ENCODE assay signal across 9 cellular contexts in genomic region chr21:34091607-34092006, GRCh38. TPM values are rescaled to one million over a fixed set of nuclear protein-coding genes. Genes with fewer than 3 reads are reported as not detected.
DNase-seq lines count a peak whose midpoint lies in the region; ATAC-seq and TF ChIP-seq lines count a peak whose summit lies in the region.
"Had no signal": no experiment of that assay in that cellular context is flagged by ENCODE, and none has a peak within 500 bp of the region (broad histone marks: within the 10 kb centered on the region; RNA-seq: fewer than 3 reads in every experiment).

No MANE protein-coding gene starts in this region.

- H3K9me3 ChIP-seq in CD8-positive, alpha-beta T cell (ENCODE audit: low read length): no peaks in the 10 kb centered on the region
- no peaks in the 10 kb centered on the region for H3K9me3 ChIP-seq in GM23248 (ENCODE audit: low read depth)

- CTCF ChIA-PET in CD8-positive, alpha-beta T cell (lab: Charles Lee): interaction anchor here (0.6 to 2.1 kb wide), 7 partner anchors 10 to 272 kb away, joined by 3 to 9 read pairs (median 4); no protein-coding TSS in a partner anchor

- no peak overlapping the region for H2BK120ac ChIP-seq in mesendoderm (ENCODE audit: low read depth, low read length)

- H3K23ac ChIP-seq in mesendoderm (ENCODE audit: low read length): no peak overlapping the region

- H4K20me1 ChIP-seq in GM23248 (ENCODE audit: insufficient read depth): no peaks in the 10 kb centered on the region

- H3K4me3 ChIP-seq in CD8-positive, alpha-beta T cell (ENCODE audit: low read depth, low read length): no peak overlapping the region
- H3K4me3 ChIP-seq in GM23248 (no peak overlapping the region), astrocyte of the cerebellum (ENCODE audit: low read depth, low read length) (no peak overlapping the region), mesendoderm (ENCODE audit: low read length) (no peak overlapping the region)

- H3K9me3 Mint-ChIP-seq in CD8-positive, alpha-beta T cell: no peaks in the 10 kb centered on the region

- H3K9ac ChIP-seq in GM23248: no peak overlapping the region
- H3K9ac ChIP-seq in mesendoderm (ENCODE audit: low read length): no peak overlapping the region

- H3K27me3 ChIP-seq in CD8-positive, alpha-beta T cell (ENCODE audit: insufficient read depth, low read length): no peaks in the 10 kb centered on the region
- H3K27me3 ChIP-seq in GM23248 (replicated peaks; ENCODE audit: insufficient read depth) (no peaks in the 10 kb centered on the region), mesendoderm (ENCODE audit: insufficient read depth, low read length, poor library complexity) (no peaks in the 10 kb centered on the region)

- H3K4me2 ChIP-seq in GM23248 (ENCODE audit: unreplicated experiment) (no peak overlapping the region), mesendoderm (ENCODE audit: low read length) (no peak overlapping the region)

- peaks cover 25% of the 10 kb centered on the region for H3K36me3 Mint-ChIP-seq in CD8-positive, alpha-beta T cell

- H2BK5ac ChIP-seq in mesendoderm (ENCODE audit: low read length): no peak overlapping the region

- ATAC-seq in CD8-positive, alpha-beta T cell: no peak
- no peak for ATAC-seq in GM21390 (IDR thresholded peaks at IDR 0.05; ENCODE audit: unreplicated experiment)
- no peak for ATAC-seq in GM21447 (IDR thresholded peaks at IDR 0.05; ENCODE audit: unreplicated experiment)
- ATAC-seq: left ventricle myocardium superior had no signal

- peaks cover 61% of the 10 kb centered on the region for H3K4me1 ChIP-seq in CD8-positive, alpha-beta T cell (ENCODE audit: insufficient read depth, low read length)
- H3K4me1 ChIP-seq in GM23248 (ENCODE audit: insufficient read depth) (no peaks in the 10 kb centered on the region), mesendoderm (ENCODE audit: control insufficient read depth, low read depth, low read length) (peaks cover 6% of the 10 kb centered on the region)

- peak overlapping the region; percentile 4 for H3K27ac Mint-ChIP-seq in CD8-positive, alpha-beta T cell

- no peak overlapping the region for H4K5ac ChIP-seq in mesendoderm (ENCODE audit: low read length)

- no peak overlapping the region for H3K4me3 Mint-ChIP-seq in CD8-positive, alpha-beta T cell

- no peak overlapping the region for H3K4ac ChIP-seq in mesendoderm (ENCODE audit: low read depth, low read length)

- no peak overlapping the region for H3K56ac ChIP-seq in mesendoderm (ENCODE audit: low read length)

- intact Hi-C loops in CD8-positive, alpha-beta T cell (cut with DNase I, micrococcal nuclease): loop anchor here (2.0 to 5.0 kb wide), 4 partner anchors 17 to 169 kb away; no protein-coding TSS in a partner anchor

- peaks cover 35% of the 10 kb centered on the region for H3K79me1 ChIP-seq in mesendoderm (ENCODE audit: low read length)

- no peak overlapping the region for H2AFZ ChIP-seq in GM23248

- H2BK15ac ChIP-seq in mesendoderm (replicated peaks; ENCODE audit: low read depth): no peak overlapping the region

- peak; percentile 47 for TF ChIP-seq CTCF in CD8-positive, alpha-beta T cell (IDR thresholded peaks at IDR 0.05)
- TF ChIP-seq CTCF in astrocyte of the cerebellum (IDR thresholded peaks at IDR 0.05; ENCODE audit: low read depth, low read length, missing control alignments): peak; percentile 57

- POLR2A ChIA-PET in CD8-positive, alpha-beta T cell (lab: Charles Lee): interaction anchor here (0.9 to 2.1 kb wide), 4 partner anchors 10 to 154 kb away, joined by 4 to 10 read pairs (median 6); partner anchors contain the start of genes MRPS6 and SLC5A3

- H3K27ac ChIP-seq in CD8-positive, alpha-beta T cell (ENCODE audit: low read depth, low read length): no peak overlapping the region
- no peak overlapping the region for H3K27ac ChIP-seq in GM23248
- no peak overlapping the region for H3K27ac ChIP-seq in mesendoderm (ENCODE audit: low read depth, low read length)

- H3K79me2 ChIP-seq in GM23248 (ENCODE audit: insufficient read depth) (peaks cover 97% of the 10 kb centered on the region), mesendoderm (ENCODE audit: control insufficient read depth, insufficient read depth, low read length) (peaks cover 71% of the 10 kb centered on the region)

- in situ Hi-C loops in GM23248 (cut with MboI) (no loop called here), astrocyte of the cerebellum (cut with HindIII; ENCODE audit: low sequenced_read_pairs) (loop anchor here (5.0 kb wide), 1 partner anchor 39 kb away; no protein-coding TSS in a partner anchor)

- no peaks in the 10 kb centered on the region for H3K27me3 Mint-ChIP-seq in CD8-positive, alpha-beta T cell (ENCODE audit: low read depth)

- H3K9me2 ChIP-seq in GM23248 (ENCODE audit: insufficient read depth): no peaks in the 10 kb centered on the region

- no peak overlapping the region for H3K18ac ChIP-seq in mesendoderm (ENCODE audit: low read length)

- WGBS in GM23248 (ENCODE audit: low coverage in 1 of 2, low lambda C conversion rate in 2 of 2, missing lambda C conversion rate in 2 of 2), 2 experiments: 83 to 85% methylated on average over 2 of the region's 2 CpGs
- no CpG with 5 or more reads among the region's 2 CpGs for WGBS in mesendoderm (ENCODE audit: extremely low coverage, insufficient coverage, low lambda C conversion rate)

- DNase-seq in CD8-positive, alpha-beta T cell: no peak
- DNase-seq in GM23248 (peak; percentile 20), astrocyte of the cerebellum (ENCODE audit: low read depth) (no peak), mesendoderm (peak; percentile 26), NCI-H187 treated with DMSO at 0.1 percent for 48 hours (lab: John Stamatoyannopoulos, UW) (no peak)
- DNase-seq: activated gamma-delta T cell treated with Interleukin-2 at 50 U/mL for 16 hours, left ventricle myocardium superior had no signal

- H2AK5ac ChIP-seq in mesendoderm (ENCODE audit: low read length): no peak overlapping the region

- peaks cover 10% of the 10 kb centered on the region for H3K36me3 ChIP-seq in CD8-positive, alpha-beta T cell (ENCODE audit: insufficient read depth, low read length)
- H3K36me3 ChIP-seq in GM23248 (ENCODE audit: low read depth) (no peaks in the 10 kb centered on the region; the same call in 1 of the 2 replicates), mesendoderm (ENCODE audit: control insufficient read depth, insufficient read depth, low read length) (peaks cover 3% of the 10 kb centered on the region)

- peaks cover 63% of the 10 kb centered on the region for H3K4me1 Mint-ChIP-seq in CD8-positive, alpha-beta T cell (ENCODE audit: low read depth)

- H3F3A ChIP-seq in GM23248 (ENCODE audit: insufficient read depth): peaks cover 3% of the 10 kb centered on the region; the same call in 1 of the 2 replicates

- no peak overlapping the region for H4K8ac ChIP-seq in mesendoderm (ENCODE audit: low read depth, low read length)

RNA-seq across cellular contexts. Expression of gene MRPS6, which starts 18.2 kb away (rescaled TPM):
- total RNA-seq in CD8-positive, alpha-beta T cell: 10 to 100 TPM; 14.3 to 15.4 TPM
- total RNA-seq in GM23248 (2014; rRNA removed; shearing (Covaris generic)): 10.0 and 13.7 TPM in 2 replicates
- polyA plus RNA-seq in GM23248 (2016; fragmentation: Nextera tagmentation; extraction: Ambion mirVana): 83.5 and 83.9 TPM in 2 replicates
- 190 TPM for polyA plus RNA-seq in mesendoderm (2013, experiment 1 of 2)
- 187 TPM for polyA plus RNA-seq in mesendoderm (2013, experiment 2 of 2)

RNA-seq across cellular contexts. Expression of gene SLC5A3, which starts 18.2 kb away (rescaled TPM):
- 1 to 10 TPM; 4.6 to 5.2 TPM for total RNA-seq in CD8-positive, alpha-beta T cell
- total RNA-seq in GM23248 (2014; rRNA removed; shearing (Covaris generic)): 9.5 and 10.8 TPM in 2 replicates
- 2.6 and 3.0 TPM in 2 replicates for polyA plus RNA-seq in GM23248 (2016; fragmentation: Nextera tagmentation; extraction: Ambion mirVana)
- polyA plus RNA-seq in mesendoderm (2013, experiment 1 of 2): 2.9 TPM
- polyA plus RNA-seq in mesendoderm (2013, experiment 2 of 2): 2.9 TPM

Comparison
In these comparisons a context has a peak if more than half of its experiments do, and no peak if none do; other contexts are left out.
1. DNase-seq: peak in GM23248 (single experiment) and mesendoderm (single experiment); none in CD8-positive, alpha-beta T cell (0 of 7), astrocyte of the cerebellum (single experiment) and NCI-H187 treated with DMSO at 0.1 percent for 48 hours (single experiment).